ENCODE assay signal across 15 cellular contexts in the genomic region with DNA sequence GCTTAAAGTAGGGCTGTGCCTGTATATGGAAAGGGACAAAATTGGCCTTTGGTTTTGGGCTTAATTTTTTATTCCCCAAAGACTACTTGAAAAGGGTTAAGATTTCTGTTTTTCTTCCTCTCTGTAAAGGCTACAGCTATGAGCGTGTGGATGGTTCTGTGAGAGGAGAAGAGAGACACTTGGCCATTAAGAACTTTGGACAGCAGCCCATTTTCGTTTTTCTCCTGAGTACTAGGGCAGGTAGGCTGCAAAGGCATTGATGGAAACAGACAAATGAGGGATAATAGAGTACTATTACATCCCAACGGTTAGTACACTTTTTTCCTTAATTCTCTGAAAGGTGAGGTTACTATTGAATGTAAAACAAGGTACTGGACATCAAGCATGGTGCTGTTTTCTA. TPM values are rescaled to one million over a fixed set of nuclear protein-coding genes. Genes with fewer than 3 reads are reported as not detected.
DNase-seq lines count a peak whose midpoint lies in the region; ATAC-seq and TF ChIP-seq lines count a peak whose summit lies in the region.
"Had no signal": no experiment of that assay in that cellular context is flagged by ENCODE, and none has a peak within 500 bp of the region (broad histone marks: within the 10 kb centered on the region; RNA-seq: fewer than 3 reads in every experiment).

No MANE protein-coding gene starts in this region.

- peak; percentile 11 for ATAC-seq in left lobe of liver

- H3K4me1 ChIP-seq in HEK293 (ENCODE audit: control insufficient read depth, insufficient read depth, low read length), result no peaks in the 10 kb centered on the region
- H3K4me1 ChIP-seq: BLaER1 had no signal

- POLR2A ChIA-PET in HEK293 (lab: Yijun Ruan, JAX), result no interaction called here

- DNase-seq in DMS79 (lab: John Stamatoyannopoulos, UW) (peak; percentile 48), left lobe of liver (ENCODE audit: low spot score) (no peak), T-helper 9 cell (no peak)
- DNase-seq in stimulated activated CD4-positive, alpha-beta T cell treated with anti-CD3 and anti-CD28 coated beads, Interleukin-2, amount 100 ng/mL, for 48 hours, result no peak
- no peak for DNase-seq in stimulated activated CD8-positive, alpha-beta memory T cell treated with anti-CD3 and anti-CD28 coated beads, Interleukin-4, amount 100 ng/mL, for 48 hours
- DNase-seq: CD4-positive, alpha-beta memory T cell; NCI-H1436 treated with DMSO at 0.1 percent for 48 hours; NCI-H2081; NCI-H2227 treated with DMSO at 0.1 percent for 48 hours; NCI-H510A treated with DMSO at 0.1 percent for 48 hours; NCI-H774 had no signal

- no peaks in the 10 kb centered on the region for H3K9me3 ChIP-seq in HEK293 (ENCODE audit: control insufficient read depth, insufficient read depth, low read depth, low read length)
- H3K9me3 ChIP-seq: BLaER1 had no signal

- TF ChIP-seq CTCF in HEK293 (tag by site-specific recombination; IDR thresholded peaks at IDR 0.05), result no peak
- TF ChIP-seq CTCF in VCaP (conservative IDR thresholded peaks at IDR 0.05), result no peak

- peaks cover 20 to 96% of the 10 kb centered on the region in 2 experiments; a peak in 2 of 3 replicates for H3K36me3 ChIP-seq in HEK293 (ENCODE audit: control insufficient read depth in 2 of 2, insufficient read depth in 1 of 2, low read length in 2 of 2)

- CTCF ChIA-PET in HEK293 (lab: Yijun Ruan, JAX), result interaction anchor here (0.6 to 2.5 kb wide), 5 partner anchors 81 to 486 kb away, joined by 3 to 26 read pairs (median 3); no protein-coding TSS in a partner anchor

- H3K27ac ChIP-seq in HEK293 (ENCODE audit: extremely low read depth, low read depth, low read length), result no peak overlapping the region
- peak overlapping the region; percentile 53; the same call in 1 of the 2 replicates for H3K27ac ChIP-seq in VCaP
- H3K27ac ChIP-seq: BLaER1, KMS-11 had no signal

- H3K4me3 ChIP-seq in HEK293 (ENCODE audit: low read depth, low read length), result no peak overlapping the region
- H3K4me3 ChIP-seq: BLaER1 had no signal

TF ChIP-seq in HEK293, 187 proteins besides CTCF, POLR2A, EP300 and RAD21:
- no peak for TF ChIP-seq ZNF274 (IDR thresholded peaks at IDR 0.05; ENCODE audit: low read length)
- TF ChIP-seq ZNF274 (tag by site-specific recombination; IDR thresholded peaks at IDR 0.05; ENCODE audit: borderline replicate concordance), result no peak
- TF ChIP-seq, protein P1, sequence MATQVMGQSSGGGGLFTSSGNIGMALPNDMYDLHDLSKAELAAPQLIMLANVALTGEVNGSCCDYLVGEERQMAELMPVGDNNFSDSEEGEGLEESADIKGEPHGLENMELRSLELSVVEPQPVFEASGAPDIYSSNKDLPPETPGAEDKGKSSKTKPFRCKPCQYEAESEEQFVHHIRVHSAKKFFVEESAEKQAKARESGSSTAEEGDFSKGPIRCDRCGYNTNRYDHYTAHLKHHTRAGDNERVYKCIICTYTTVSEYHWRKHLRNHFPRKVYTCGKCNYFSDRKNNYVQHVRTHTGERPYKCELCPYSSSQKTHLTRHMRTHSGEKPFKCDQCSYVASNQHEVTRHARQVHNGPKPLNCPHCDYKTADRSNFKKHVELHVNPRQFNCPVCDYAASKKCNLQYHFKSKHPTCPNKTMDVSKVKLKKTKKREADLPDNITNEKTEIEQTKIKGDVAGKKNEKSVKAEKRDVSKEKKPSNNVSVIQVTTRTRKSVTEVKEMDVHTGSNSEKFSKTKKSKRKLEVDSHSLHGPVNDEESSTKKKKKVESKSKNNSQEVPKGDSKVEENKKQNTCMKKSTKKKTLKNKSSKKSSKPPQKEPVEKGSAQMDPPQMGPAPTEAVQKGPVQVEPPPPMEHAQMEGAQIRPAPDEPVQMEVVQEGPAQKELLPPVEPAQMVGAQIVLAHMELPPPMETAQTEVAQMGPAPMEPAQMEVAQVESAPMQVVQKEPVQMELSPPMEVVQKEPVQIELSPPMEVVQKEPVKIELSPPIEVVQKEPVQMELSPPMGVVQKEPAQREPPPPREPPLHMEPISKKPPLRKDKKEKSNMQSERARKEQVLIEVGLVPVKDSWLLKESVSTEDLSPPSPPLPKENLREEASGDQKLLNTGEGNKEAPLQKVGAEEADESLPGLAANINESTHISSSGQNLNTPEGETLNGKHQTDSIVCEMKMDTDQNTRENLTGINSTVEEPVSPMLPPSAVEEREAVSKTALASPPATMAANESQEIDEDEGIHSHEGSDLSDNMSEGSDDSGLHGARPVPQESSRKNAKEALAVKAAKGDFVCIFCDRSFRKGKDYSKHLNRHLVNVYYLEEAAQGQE (tag by site-specific recombination; IDR thresholded peaks at IDR 0.05), result peak; percentile 69
- TF ChIP-seq, protein P2, sequence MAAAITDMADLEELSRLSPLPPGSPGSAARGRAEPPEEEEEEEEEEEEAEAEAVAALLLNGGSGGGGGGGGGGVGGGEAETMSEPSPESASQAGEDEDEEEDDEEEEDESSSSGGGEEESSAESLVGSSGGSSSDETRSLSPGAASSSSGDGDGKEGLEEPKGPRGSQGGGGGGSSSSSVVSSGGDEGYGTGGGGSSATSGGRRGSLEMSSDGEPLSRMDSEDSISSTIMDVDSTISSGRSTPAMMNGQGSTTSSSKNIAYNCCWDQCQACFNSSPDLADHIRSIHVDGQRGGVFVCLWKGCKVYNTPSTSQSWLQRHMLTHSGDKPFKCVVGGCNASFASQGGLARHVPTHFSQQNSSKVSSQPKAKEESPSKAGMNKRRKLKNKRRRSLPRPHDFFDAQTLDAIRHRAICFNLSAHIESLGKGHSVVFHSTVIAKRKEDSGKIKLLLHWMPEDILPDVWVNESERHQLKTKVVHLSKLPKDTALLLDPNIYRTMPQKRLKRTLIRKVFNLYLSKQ (tag by site-specific recombination; IDR thresholded peaks at IDR 0.05; ENCODE audit: borderline replicate concordance), result no peak

RNA-seq across cellular contexts. Expression of a gene that starts 29.6 kb away (rescaled TPM):
- total RNA-seq in left lobe of liver, result 27.9 TPM

RNA-seq across cellular contexts. Expression of a gene that starts 46.9 kb away (rescaled TPM):
- total RNA-seq in left lobe of liver, result 108 TPM
